Comparison of ENCODE assay signal across 2 cellular contexts in genomic region chr6:37585937-37586336, GRCh38.
A peak's percentile ranks its signal among the peaks of the same experiment; 100 is the strongest.
TF ChIP-seq lines count a peak whose summit lies in the region.

No MANE protein-coding gene starts in this region.

TF ChIP-seq in GM23338, 12 proteins besides CTCF, POLR2A, EP300 and RAD21:
- TF ChIP-seq STAT1 (IDR thresholded peaks at IDR 0.05; ENCODE audit: unreplicated experiment): no peak
- TF ChIP-seq, protein P1, sequence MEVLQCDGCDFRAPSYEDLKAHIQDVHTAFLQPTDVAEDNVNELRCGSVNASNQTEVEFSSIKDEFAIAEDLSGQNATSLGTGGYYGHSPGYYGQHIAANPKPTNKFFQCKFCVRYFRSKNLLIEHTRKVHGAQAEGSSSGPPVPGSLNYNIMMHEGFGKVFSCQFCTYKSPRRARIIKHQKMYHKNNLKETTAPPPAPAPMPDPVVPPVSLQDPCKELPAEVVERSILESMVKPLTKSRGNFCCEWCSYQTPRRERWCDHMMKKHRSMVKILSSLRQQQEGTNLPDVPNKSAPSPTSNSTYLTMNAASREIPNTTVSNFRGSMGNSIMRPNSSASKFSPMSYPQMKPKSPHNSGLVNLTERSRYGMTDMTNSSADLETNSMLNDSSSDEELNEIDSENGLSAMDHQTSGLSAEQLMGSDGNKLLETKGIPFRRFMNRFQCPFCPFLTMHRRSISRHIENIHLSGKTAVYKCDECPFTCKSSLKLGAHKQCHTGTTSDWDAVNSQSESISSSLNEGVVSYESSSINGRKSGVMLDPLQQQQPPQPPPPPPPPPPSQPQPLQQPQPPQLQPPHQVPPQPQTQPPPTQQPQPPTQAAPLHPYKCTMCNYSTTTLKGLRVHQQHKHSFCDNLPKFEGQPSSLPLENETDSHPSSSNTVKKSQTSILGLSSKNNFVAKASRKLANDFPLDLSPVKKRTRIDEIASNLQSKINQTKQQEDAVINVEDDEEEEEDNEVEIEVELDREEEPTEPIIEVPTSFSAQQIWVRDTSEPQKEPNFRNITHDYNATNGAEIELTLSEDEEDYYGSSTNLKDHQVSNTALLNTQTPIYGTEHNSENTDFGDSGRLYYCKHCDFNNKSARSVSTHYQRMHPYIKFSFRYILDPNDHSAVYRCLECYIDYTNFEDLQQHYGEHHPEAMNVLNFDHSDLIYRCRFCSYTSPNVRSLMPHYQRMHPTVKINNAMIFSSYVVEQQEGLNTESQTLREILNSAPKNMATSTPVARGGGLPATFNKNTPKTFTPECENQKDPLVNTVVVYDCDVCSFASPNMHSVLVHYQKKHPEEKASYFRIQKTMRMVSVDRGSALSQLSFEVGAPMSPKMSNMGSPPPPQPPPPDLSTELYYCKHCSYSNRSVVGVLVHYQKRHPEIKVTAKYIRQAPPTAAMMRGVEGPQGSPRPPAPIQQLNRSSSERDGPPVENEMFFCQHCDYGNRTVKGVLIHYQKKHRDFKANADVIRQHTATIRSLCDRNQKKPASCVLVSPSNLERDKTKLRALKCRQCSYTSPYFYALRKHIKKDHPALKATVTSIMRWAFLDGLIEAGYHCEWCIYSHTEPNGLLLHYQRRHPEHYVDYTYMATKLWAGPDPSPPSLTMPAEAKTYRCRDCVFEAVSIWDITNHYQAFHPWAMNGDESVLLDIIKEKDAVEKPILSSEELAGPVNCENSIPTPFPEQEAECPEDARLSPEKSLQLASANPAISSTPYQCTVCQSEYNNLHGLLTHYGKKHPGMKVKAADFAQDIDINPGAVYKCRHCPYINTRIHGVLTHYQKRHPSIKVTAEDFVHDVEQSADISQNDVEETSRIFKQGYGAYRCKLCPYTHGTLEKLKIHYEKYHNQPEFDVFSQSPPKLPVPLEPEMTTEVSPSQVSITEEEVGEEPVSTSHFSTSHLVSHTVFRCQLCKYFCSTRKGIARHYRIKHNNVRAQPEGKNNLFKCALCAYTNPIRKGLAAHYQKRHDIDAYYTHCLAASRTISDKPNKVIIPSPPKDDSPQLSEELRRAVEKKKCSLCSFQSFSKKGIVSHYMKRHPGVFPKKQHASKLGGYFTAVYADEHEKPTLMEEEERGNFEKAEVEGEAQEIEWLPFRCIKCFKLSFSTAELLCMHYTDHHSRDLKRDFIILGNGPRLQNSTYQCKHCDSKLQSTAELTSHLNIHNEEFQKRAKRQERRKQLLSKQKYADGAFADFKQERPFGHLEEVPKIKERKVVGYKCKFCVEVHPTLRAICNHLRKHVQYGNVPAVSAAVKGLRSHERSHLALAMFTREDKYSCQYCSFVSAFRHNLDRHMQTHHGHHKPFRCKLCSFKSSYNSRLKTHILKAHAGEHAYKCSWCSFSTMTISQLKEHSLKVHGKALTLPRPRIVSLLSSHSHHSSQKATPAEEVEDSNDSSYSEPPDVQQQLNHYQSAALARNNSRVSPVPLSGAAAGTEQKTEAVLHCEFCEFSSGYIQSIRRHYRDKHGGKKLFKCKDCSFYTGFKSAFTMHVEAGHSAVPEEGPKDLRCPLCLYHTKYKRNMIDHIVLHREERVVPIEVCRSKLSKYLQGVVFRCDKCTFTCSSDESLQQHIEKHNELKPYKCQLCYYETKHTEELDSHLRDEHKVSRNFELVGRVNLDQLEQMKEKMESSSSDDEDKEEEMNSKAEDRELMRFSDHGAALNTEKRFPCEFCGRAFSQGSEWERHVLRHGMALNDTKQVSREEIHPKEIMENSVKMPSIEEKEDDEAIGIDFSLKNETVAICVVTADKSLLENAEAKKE (CRISPR knock-in tag; IDR thresholded peaks at IDR 0.05): no peak
- no peak for TF ChIP-seq ZNF114 (CRISPR knock-in tag; IDR thresholded peaks at IDR 0.05)
- peak; percentile 29 for TF ChIP-seq REST (IDR thresholded peaks at IDR 0.05; ENCODE audit: unreplicated experiment)
- no peak for TF ChIP-seq EZH2phosphoT487 (IDR thresholded peaks at IDR 0.05; ENCODE audit: unreplicated experiment)

TF ChIP-seq in H1, 55 proteins besides CTCF, POLR2A, EP300 and RAD21:
- TF ChIP-seq SAP30 (IDR thresholded peaks at IDR 0.05; ENCODE audit: insufficient read depth, insufficient replicate concordance, low read length) (no peak), SP2 (IDR thresholded peaks at IDR 0.05; ENCODE audit: low read length) (no peak), MAFK (IDR thresholded peaks at IDR 0.05; ENCODE audit: low read depth, low read length) (no peak), SRF (IDR thresholded peaks at IDR 0.05; ENCODE audit: low read depth, low read length) (no peak), BRCA1 (IDR thresholded peaks at IDR 0.05; ENCODE audit: low read depth, low read length) (no peak), ASH2L (IDR thresholded peaks at IDR 0.05; ENCODE audit: low read length) (no peak), YY1 (IDR thresholded peaks at IDR 0.05; ENCODE audit: low read depth, low read length) (no peak), CBX5 (IDR thresholded peaks at IDR 0.05; ENCODE audit: low read depth, low read length) (no peak), CTBP2 (IDR thresholded peaks at IDR 0.05; ENCODE audit: borderline replicate concordance, insufficient read depth, insufficient read length, low read length) (no peak), HDAC6 (IDR thresholded peaks at IDR 0.05; ENCODE audit: low read depth, low read length) (no peak), SP4 (IDR thresholded peaks at IDR 0.05; ENCODE audit: low read length) (no peak), SIRT6 (IDR thresholded peaks at IDR 0.05; ENCODE audit: low read length) (no peak), KDM5A (IDR thresholded peaks at IDR 0.05; ENCODE audit: low read length) (no peak), KDM4A (IDR thresholded peaks at IDR 0.05; ENCODE audit: low read depth, low read length, severe bottlenecking) (no peak), RXRA (IDR thresholded peaks at IDR 0.05; ENCODE audit: insufficient read depth, low read depth, low read length) (no peak), TAF7 (optimal IDR thresholded peaks at IDR 0.05; ENCODE audit: borderline replicate concordance, low read depth, low read length) (no peak), POU5F1 (IDR thresholded peaks at IDR 0.05; ENCODE audit: low read depth, low read length) (no peak), EGR1 (IDR thresholded peaks at IDR 0.05; ENCODE audit: borderline replicate concordance, low read depth, low read length) (no peak), CHD2 (IDR thresholded peaks at IDR 0.05; ENCODE audit: low read length) (no peak)
- TF ChIP-seq, protein P2, sequence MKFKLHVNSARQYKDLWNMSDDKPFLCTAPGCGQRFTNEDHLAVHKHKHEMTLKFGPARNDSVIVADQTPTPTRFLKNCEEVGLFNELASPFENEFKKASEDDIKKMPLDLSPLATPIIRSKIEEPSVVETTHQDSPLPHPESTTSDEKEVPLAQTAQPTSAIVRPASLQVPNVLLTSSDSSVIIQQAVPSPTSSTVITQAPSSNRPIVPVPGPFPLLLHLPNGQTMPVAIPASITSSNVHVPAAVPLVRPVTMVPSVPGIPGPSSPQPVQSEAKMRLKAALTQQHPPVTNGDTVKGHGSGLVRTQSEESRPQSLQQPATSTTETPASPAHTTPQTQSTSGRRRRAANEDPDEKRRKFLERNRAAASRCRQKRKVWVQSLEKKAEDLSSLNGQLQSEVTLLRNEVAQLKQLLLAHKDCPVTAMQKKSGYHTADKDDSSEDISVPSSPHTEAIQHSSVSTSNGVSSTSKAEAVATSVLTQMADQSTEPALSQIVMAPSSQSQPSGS (IDR thresholded peaks at IDR 0.05; ENCODE audit: low read length): no peak
